In the genomic region with DNA sequence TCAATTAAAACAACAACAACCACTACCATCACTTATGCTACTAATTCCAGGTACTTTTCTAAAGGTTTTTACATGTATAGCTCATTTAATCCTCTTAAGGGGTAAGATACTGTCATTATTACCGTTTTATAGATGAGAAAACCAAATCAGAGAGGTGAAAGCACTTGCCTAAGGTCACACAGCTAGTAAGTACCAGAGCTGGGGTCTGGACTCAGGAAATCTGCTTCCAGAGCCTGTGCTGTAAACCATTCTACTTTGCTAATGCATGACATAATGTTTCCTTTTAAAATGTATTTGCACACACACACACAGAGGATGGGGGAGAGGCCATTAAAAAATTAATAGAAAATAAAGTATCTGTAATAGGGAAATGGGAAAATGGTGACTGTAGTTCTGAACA, we compare ENCODE assay signal across 29 cellular contexts.
"Had no signal": no experiment of that assay in that cellular context is flagged by ENCODE, and none has a peak within 500 bp of the region (broad histone marks: within the 10 kb centered on the region; RNA-seq: fewer than 3 reads in every experiment).

No MANE protein-coding gene starts in this region.

- H3K27ac Mint-ChIP-seq: dendritic cell treated with granulocyte-macrophage colony-stimulating factor and Interleukin-4, amounts not matched to agents 40 ng/mL and 50 ng/mL, for 4 days; effector memory CD8-positive, alpha-beta T cell; endodermal cell had no signal

- H3K36me3 ChIP-seq: colonic mucosa, esophagus muscularis mucosa, esophagus squamous epithelium, gastrocnemius medialis, gastroesophageal sphincter, heart left ventricle, heart right ventricle had no signal

- H3K9me3 ChIP-seq: colonic mucosa, esophagus muscularis mucosa, esophagus squamous epithelium, gastrocnemius medialis, gastroesophageal sphincter had no signal

- H3K27ac ChIP-seq: colonic mucosa, coronary artery, dorsolateral prefrontal cortex, epithelial cell of prostate, esophagus muscularis mucosa, esophagus squamous epithelium, foreskin keratinocyte, gastrocnemius medialis, gastroesophageal sphincter, heart left ventricle, heart right ventricle had no signal

- FAIRE-seq: colon, endometrium, endothelial cell of umbilical vein, frontal cortex had no signal

- H3K27me3 ChIP-seq: colonic mucosa, dorsolateral prefrontal cortex, esophagus muscularis mucosa, foreskin keratinocyte, gastrocnemius medialis, gastroesophageal sphincter, heart left ventricle, heart right ventricle had no signal

- H3K4me1 ChIP-seq: colonic mucosa, esophagus muscularis mucosa, esophagus squamous epithelium, foreskin keratinocyte, gastrocnemius medialis, gastroesophageal sphincter, heart left ventricle, heart right ventricle had no signal

- H3K27me3 Mint-ChIP-seq: dendritic cell treated with granulocyte-macrophage colony-stimulating factor and Interleukin-4, amounts not matched to agents 40 ng/mL and 50 ng/mL, for 4 days had no signal

- DNase-seq: colonic mucosa; cortex of kidney; dermis blood vessel endothelial cell; dorsolateral prefrontal cortex; effector CD4-positive, alpha-beta T cell; effector CD8-positive, alpha-beta T cell; effector memory CD4-positive, alpha-beta T cell; effector memory CD8-positive, alpha-beta T cell; endodermal cell; erythroblast; esophagus squamous epithelium; foreskin fibroblast; foreskin keratinocyte; foreskin melanocyte; gastrocnemius medialis; glutamatergic neuron; head of caudate nucleus; heart left ventricle; heart right ventricle had no signal

- H3K9me3 Mint-ChIP-seq: dendritic cell treated with granulocyte-macrophage colony-stimulating factor and Interleukin-4, amounts not matched to agents 40 ng/mL and 50 ng/mL, for 4 days; effector memory CD8-positive, alpha-beta T cell; endodermal cell had no signal

- H3K4me3 Mint-ChIP-seq: dendritic cell treated with granulocyte-macrophage colony-stimulating factor and Interleukin-4, amounts not matched to agents 40 ng/mL and 50 ng/mL, for 4 days; effector memory CD8-positive, alpha-beta T cell; endodermal cell had no signal

- ATAC-seq: effector memory CD8-positive, alpha-beta T cell; esophagus mucosa; foreskin keratinocyte; gastrocnemius medialis; gastroesophageal sphincter; heart left ventricle; heart right ventricle had no signal

- H3K4me3 ChIP-seq: colonic mucosa, coronary artery, dorsolateral prefrontal cortex, esophagus muscularis mucosa, esophagus squamous epithelium, gastrocnemius medialis, gastroesophageal sphincter, heart left ventricle, heart right ventricle had no signal
